8 cellular contexts compared by ENCODE assay signal in the genomic region with DNA sequence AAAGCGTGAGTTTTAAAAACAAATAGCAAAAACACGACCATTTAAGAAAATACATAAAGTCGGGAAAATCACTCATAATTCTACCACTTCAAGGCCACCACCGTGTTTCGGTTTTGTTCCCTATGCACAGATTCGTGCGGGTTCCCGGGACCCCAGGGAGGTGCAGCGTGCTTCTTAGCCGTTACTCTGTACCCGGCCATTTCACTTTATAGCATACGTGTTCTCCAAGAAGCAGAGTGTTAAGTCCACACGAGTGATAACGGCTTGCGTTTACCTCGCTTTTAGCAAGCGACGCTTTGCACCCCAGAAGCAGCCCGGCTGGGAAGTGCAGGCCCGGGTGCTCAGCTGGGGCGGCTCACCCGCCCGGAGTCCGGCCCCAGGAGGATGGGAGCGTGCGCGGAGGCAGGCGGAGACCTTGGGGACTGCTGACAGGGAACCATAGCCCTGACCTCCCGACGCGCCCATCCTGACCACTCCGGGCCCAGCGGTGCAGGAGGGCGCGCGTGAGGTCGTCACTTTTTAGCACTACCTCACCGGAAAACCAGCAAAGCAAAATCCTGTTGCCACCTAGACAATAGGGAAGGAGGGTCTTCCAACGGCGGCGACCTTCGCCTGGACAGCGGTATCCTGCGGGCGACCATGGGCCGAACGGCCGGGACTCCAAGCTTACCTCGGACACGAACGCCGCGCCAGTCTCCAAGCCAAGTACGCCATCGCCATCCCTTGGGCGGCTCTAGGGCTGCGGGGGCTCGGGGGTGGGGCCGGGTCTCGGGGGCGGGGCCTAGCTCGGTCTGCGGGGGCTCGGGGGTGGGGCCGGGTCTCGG. TPM values are rescaled to one million over a fixed set of nuclear protein-coding genes. Genes with fewer than 3 reads are reported as not detected.
DNase-seq lines count a peak whose midpoint lies in the region; ATAC-seq and TF ChIP-seq lines count a peak whose summit lies in the region.

A gene with protein sequence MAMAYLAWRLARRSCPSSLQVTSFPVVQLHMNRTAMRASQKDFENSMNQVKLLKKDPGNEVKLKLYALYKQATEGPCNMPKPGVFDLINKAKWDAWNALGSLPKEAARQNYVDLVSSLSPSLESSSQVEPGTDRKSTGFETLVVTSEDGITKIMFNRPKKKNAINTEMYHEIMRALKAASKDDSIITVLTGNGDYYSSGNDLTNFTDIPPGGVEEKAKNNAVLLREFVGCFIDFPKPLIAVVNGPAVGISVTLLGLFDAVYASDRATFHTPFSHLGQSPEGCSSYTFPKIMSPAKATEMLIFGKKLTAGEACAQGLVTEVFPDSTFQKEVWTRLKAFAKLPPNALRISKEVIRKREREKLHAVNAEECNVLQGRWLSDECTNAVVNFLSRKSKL (minus strand): TSS at position 735 of the 824 bp plus-strand sequence. CDS start 15 bp downstream, at position 720.

- peaks cover 10% of the 10 kb centered on the region; the same call in 1 of the 2 replicates for H3K36me3 ChIP-seq in GM23248 (ENCODE audit: low read depth)
- H3K36me3 ChIP-seq in KOPT-K1 (ENCODE audit: insufficient read depth, low read length), result peaks cover 28% of the 10 kb centered on the region
- H3K36me3 ChIP-seq in iPS DF 6.9 (ENCODE audit: control insufficient read depth, insufficient read depth, low read length), result peaks cover 10% of the 10 kb centered on the region; the same call in 1 of the 2 replicates
- peaks cover 0 to 17% of the 10 kb centered on the region in 2 donors for H3K36me3 ChIP-seq in gastrocnemius medialis

- H3K27me3 ChIP-seq in GM23248 (replicated peaks; ENCODE audit: insufficient read depth), result no peaks in the 10 kb centered on the region
- H3K27me3 ChIP-seq in iPS DF 6.9 (ENCODE audit: control insufficient read depth, insufficient read depth, low read length), result no peaks in the 10 kb centered on the region
- no peaks in the 10 kb centered on the region for H3K27me3 ChIP-seq in gastrocnemius medialis

- H2AFZ ChIP-seq in GM23248, result peak within 1 kb of the TSS; percentile 89

- H3K4me2 ChIP-seq in GM23248 (ENCODE audit: unreplicated experiment), result peak within 1 kb of the TSS; percentile 89

- H3K9me3 Mint-ChIP-seq in brain, result peaks cover 0 to 13% (median 4%) of the 10 kb centered on the region in 5 experiments

- H3K27me3 Mint-ChIP-seq in brain, result peaks cover 12% of the 10 kb centered on the region

- H3K4me3 ChIP-seq in GM23248 (peak within 1 kb of the TSS; percentile 90), iPS DF 6.9 (ENCODE audit: low read length) (peak within 1 kb of the TSS; percentile 70), gastrocnemius medialis (peak within 1 kb of the TSS; percentile 85 to 99 (median 88))

- H4K20me1 ChIP-seq in GM23248 (ENCODE audit: insufficient read depth), result no peaks in the 10 kb centered on the region

- peak within 1 kb of the TSS; percentile 77 to 91 (median 86) for H3K27ac Mint-ChIP-seq in brain

- peaks cover 34% of the 10 kb centered on the region for H3K36me3 Mint-ChIP-seq in brain

- 0 to 1% methylated on average over 44 to 47 of the region's 66 CpGs for WGBS in GM23248 (ENCODE audit: low coverage in 1 of 2, low lambda C conversion rate in 2 of 2, missing lambda C conversion rate in 2 of 2), 2 experiments
- no CpG with 5 or more reads among the region's 66 CpGs for WGBS in iPS DF 6.9 (ENCODE audit: insufficient coverage, insufficient read length)

- intact Hi-C loops in T-helper 1 cell treated with Interleukin-12 subunit alpha and Interleukin-12 subunit beta and Interleukin-4 antibody, amounts not matched to agents 30 ng/mL and 1 ng/mL, for 36 hours (cut with micrococcal nuclease), result loop anchor here (1.0 to 10.0 kb wide), 13 partner anchors 76 to 1890 kb away; a partner anchor contains a TSS
- intact Hi-C loops in gastrocnemius medialis (cut with DNase I; ENCODE audit: low total_unique reads), result loop anchor here (2.0 to 10.0 kb wide), 5 partner anchors 26 to 1888 kb away; a partner anchor contains a TSS

- no peak for TF ChIP-seq CTCF in brain (conservative IDR thresholded peaks at IDR 0.05)
- TF ChIP-seq CTCF in gastrocnemius medialis (IDR thresholded peaks at IDR 0.05 in 4 of 5, conservative IDR thresholded peaks at IDR 0.05 in 1 of 5), result no peak

- H3K9me3 ChIP-seq in GM23248 (ENCODE audit: low read depth) (no peaks in the 10 kb centered on the region), KOPT-K1 (ENCODE audit: insufficient read depth, low read length, poor library complexity, severe bottlenecking) (peaks cover 12% of the 10 kb centered on the region), iPS DF 6.9 (ENCODE audit: control insufficient read depth, insufficient read depth, low read length) (peaks cover 2% of the 10 kb centered on the region; the same call in 1 of the 2 replicates), gastrocnemius medialis (no peaks in the 10 kb centered on the region)

- H3K4me1 ChIP-seq in GM23248 (ENCODE audit: insufficient read depth), result peaks cover 13% of the 10 kb centered on the region
- H3K4me1 ChIP-seq in iPS DF 6.9 (ENCODE audit: control insufficient read depth, insufficient read depth, low read length), result peaks cover 2% of the 10 kb centered on the region; the same call in 1 of the 2 replicates
- H3K4me1 ChIP-seq in gastrocnemius medialis, result peaks cover 19 to 32% of the 10 kb centered on the region in 2 donors

- H3F3A ChIP-seq in GM23248 (ENCODE audit: insufficient read depth), result no peaks in the 10 kb centered on the region

- peaks cover 51% of the 10 kb centered on the region for H3K79me2 ChIP-seq in GM23248 (ENCODE audit: insufficient read depth)

- DNase-seq in ELR (ENCODE audit: low read depth) (peak; percentile 81), GM23248 (peak; percentile 78), iPS DF 6.9 (ENCODE audit: low read depth, low spot score) (peak; percentile 29), gastrocnemius medialis (peak; percentile 50 to 75), NCI-H1048 (lab: John Stamatoyannopoulos, UW) (no peak)

- H3K9me2 ChIP-seq in GM23248 (ENCODE audit: insufficient read depth), result no peaks in the 10 kb centered on the region

- in situ Hi-C loops in GM23248 (cut with MboI), result no loop called here
- in situ Hi-C loops in gastrocnemius medialis (cut with MboI; ENCODE audit: low sequenced_read_pairs in 4 of 4), result loop anchor here in 1 of 4 donors (25.0 kb wide), 1 partner anchor 398 kb away; no protein-coding TSS in a partner anchor

- peak within 1 kb of the TSS; percentile 84 for H3K9ac ChIP-seq in GM23248

- TF ChIP-seq POLR2A in gastrocnemius medialis (IDR thresholded peaks at IDR 0.05), result peak; percentile 68 to 75

- H3K4me3 Mint-ChIP-seq in brain, result peak within 1 kb of the TSS; percentile 90 to 93 (median 91)

- H3K27ac ChIP-seq in GM23248 (peak within 1 kb of the TSS; percentile 80), KOPT-K1 (ENCODE audit: low read depth, low read length, poor library complexity, severe bottlenecking) (peak within 1 kb of the TSS; percentile 73), iPS DF 6.9 (ENCODE audit: low read length) (no peak within 1 kb of the TSS), gastrocnemius medialis (peak within 1 kb of the TSS; percentile 90 to 98 (median 95))

- H3K4me1 Mint-ChIP-seq in brain, result peaks cover 54% of the 10 kb centered on the region

- ATAC-seq in gastrocnemius medialis, result peak; percentile 75 to 80

RNA-seq across cellular contexts. Expression of the gene that starts here (rescaled TPM):
- 91.7 and 116 TPM in 2 replicates for total RNA-seq in GM23248 (2014; rRNA removed; shearing (Covaris generic))
- polyA plus RNA-seq in GM23248 (2016; fragmentation: Nextera tagmentation; extraction: Ambion mirVana), result 134 and 138 TPM in 2 replicates
- total RNA-seq in T-helper 1 cell treated with Interleukin-12 subunit alpha and Interleukin-12 subunit beta and Interleukin-4 antibody, amounts not matched to agents 30 ng/mL and 1 ng/mL, for 36 hours, result 17.4 and 18.9 TPM in 2 replicates
- 69.3 TPM for polyA plus RNA-seq in brain (ENCODE audit: insufficient read depth, low read depth, low replicate concordance)
- 100 to 1,000 TPM in 1 of 4 donors, 10 to 100 TPM in 3; 68.1 to 122 (median 94.3) TPM for total RNA-seq in gastrocnemius medialis
